20 cellular contexts compared by ENCODE assay signal in genomic region chr7:113175525-113176097, GRCh38. TPM values are rescaled to one million over a fixed set of nuclear protein-coding genes. Genes with fewer than 3 reads are reported as not detected.
DNase-seq lines count a peak whose midpoint lies in the region; ATAC-seq and TF ChIP-seq lines count a peak whose summit lies in the region.
"Had no signal": no experiment of that assay in that cellular context is flagged by ENCODE, and none has a peak within 500 bp of the region (broad histone marks: within the 10 kb centered on the region; RNA-seq: fewer than 3 reads in every experiment).

No MANE protein-coding gene starts in this region.

- no peaks in the 10 kb centered on the region for H3K36me3 ChIP-seq in brain microvascular endothelial cell (replicated peaks)
- no peaks in the 10 kb centered on the region for H3K36me3 ChIP-seq in osteoblast (ENCODE audit: insufficient read depth, low read length)

- H3K9me3 ChIP-seq in osteoblast (ENCODE audit: low read depth, low read length) = no peaks in the 10 kb centered on the region

- H3K4me2 ChIP-seq in osteoblast (ENCODE audit: insufficient read depth, low read length) = no peak overlapping the region
- H3K4me2 ChIP-seq: GM23338 had no signal

- in situ Hi-C loops in brain microvascular endothelial cell (cut with HindIII; ENCODE audit: low pct_ligation_motif_present, low sequenced_read_pairs) = no loop called here

- DNase-seq in GM04504 (ENCODE audit: low read depth) (peak; percentile 5), NCI-H82 treated with DMSO at 0.1 percent for 48 hours (lab: John Stamatoyannopoulos, UW; ENCODE audit: unreplicated experiment) (peak; percentile 50), brain microvascular endothelial cell (peak; percentile 5), osteoblast (ENCODE audit: insufficient read length, low spot score, missing footprints) (peak; percentile 25), GM10248 (ENCODE audit: extremely low spot score) (no peak)
- no peak for DNase-seq in activated naive CD4-positive, alpha-beta T cell treated with anti-CD3 and anti-CD28 coated beads, Interleukin-2, amount 50 U/mL, for 72 hours (ENCODE audit: low spot score in 2 of 2)
- DNase-seq: C1 segment of cervical spinal cord; CD8-positive, alpha-beta memory T cell; DMS79; KBM-7; NCI-H1417; NCI-H187; NCI-H2107; NCI-H510A; NCI-H748 treated with DMSO at 0.1 percent for 48 hours; RPMI8226; SHP77 treated with DMSO at 0.1 percent for 48 hours had no signal

- no peak for ATAC-seq in activated naive CD4-positive, alpha-beta T cell treated with anti-CD3 and anti-CD28 coated beads, Interleukin-2, amount 50 U/mL, for 72 hours
- ATAC-seq in HG02571 (IDR thresholded peaks at IDR 0.05; ENCODE audit: unreplicated experiment) = no peak
- ATAC-seq: GM23338, HCT116 had no signal

- H3K27me3 ChIP-seq in brain microvascular endothelial cell (replicated peaks) = no peaks in the 10 kb centered on the region
- no peaks in the 10 kb centered on the region for H3K27me3 ChIP-seq in osteoblast (ENCODE audit: insufficient read depth, low read length)

- H3K4me3 ChIP-seq in brain microvascular endothelial cell (ENCODE audit: low read depth, low read length) (no peak overlapping the region), osteoblast (ENCODE audit: insufficient read depth, low read length) (no peak overlapping the region)
- H3K4me3 ChIP-seq: GM23338 had no signal

- POLR2A ChIA-PET in GM10248 (lab: Yijun Ruan, JAX) = no interaction called here

- peaks cover 5% of the 10 kb centered on the region for H3K4me1 ChIP-seq in osteoblast (ENCODE audit: insufficient read depth, low read length)

- H3K27ac ChIP-seq in brain microvascular endothelial cell (no peak overlapping the region), osteoblast (ENCODE audit: low read depth, low read length) (no peak overlapping the region)

- H3K79me2 ChIP-seq in osteoblast (ENCODE audit: insufficient read depth, low read length) = no peaks in the 10 kb centered on the region

- no peak overlapping the region for H3K27ac Mint-ChIP-seq in activated naive CD4-positive, alpha-beta T cell treated with anti-CD3 and anti-CD28 coated beads, Interleukin-2, amount 50 U/mL, for 72 hours
- H3K27ac Mint-ChIP-seq: CD8-positive, alpha-beta memory T cell; GM23338 had no signal

- H4K20me1 ChIP-seq in osteoblast (ENCODE audit: insufficient read depth, low read length) = no peaks in the 10 kb centered on the region

- CTCF ChIA-PET in GM10248 (lab: Yijun Ruan, JAX) = interaction anchor here (1.0 kb wide), 1 partner anchor 9 kb away, joined by 3 read pairs; no protein-coding TSS in a partner anchor

- H3K9me3 Mint-ChIP-seq in activated naive CD4-positive, alpha-beta T cell treated with anti-CD3 and anti-CD28 coated beads, Interleukin-2, amount 50 U/mL, for 72 hours = no peaks in the 10 kb centered on the region
- H3K9me3 Mint-ChIP-seq: GM23338 had no signal

- TF ChIP-seq CTCF in brain microvascular endothelial cell (IDR thresholded peaks at IDR 0.05; ENCODE audit: low read depth, low read length, missing control alignments) (no peak), osteoblast (IDR thresholded peaks at IDR 0.05; ENCODE audit: extremely low read depth, low read depth, low read length) (no peak), GM10248 (IDR thresholded peaks at IDR 0.05; ENCODE audit: control extremely low read depth, extremely low read depth, low read depth, missing control alignments) (no peak)

- H2AFZ ChIP-seq in osteoblast (ENCODE audit: low read length) = no peak overlapping the region
- H2AFZ ChIP-seq: GM23338 had no signal

- no peaks in the 10 kb centered on the region for H3K36me3 Mint-ChIP-seq in activated naive CD4-positive, alpha-beta T cell treated with anti-CD3 and anti-CD28 coated beads, Interleukin-2, amount 50 U/mL, for 72 hours
- H3K36me3 Mint-ChIP-seq: CD8-positive, alpha-beta memory T cell had no signal

RNA-seq across cellular contexts. Expression of gene SMIM30, which starts 57.3 kb away (rescaled TPM):
- 42.3 and 47.1 TPM in 2 replicates for total RNA-seq in osteoblast
- total RNA-seq in activated naive CD4-positive, alpha-beta T cell treated with anti-CD3 and anti-CD28 coated beads, Interleukin-2, amount 50 U/mL, for 72 hours = 10 to 100 TPM; 26.5 to 47.9 TPM

Comparison
In these comparisons a context has a peak if more than half of its experiments do, and no peak if none do; other contexts are left out.
1. DNase-seq: peak in GM04504 (single experiment), NCI-H82 treated with DMSO at 0.1 percent for 48 hours (single experiment), brain microvascular endothelial cell (single experiment) and osteoblast (single experiment); none in activated naive CD4-positive, alpha-beta T cell treated with anti-CD3 and anti-CD28 coated beads, Interleukin-2, amount 50 U/mL, for 72 hours (0 of 2) and GM10248 (single experiment).